Comparison of ENCODE assay signal across 30 cellular contexts in genomic region chr12:126042286-126042685, GRCh38.
"Had no signal": no experiment of that assay in that cellular context is flagged by ENCODE, and none has a peak within 500 bp of the region (broad histone marks: within the 10 kb centered on the region; RNA-seq: fewer than 3 reads in every experiment).

No MANE protein-coding gene starts in this region.

- H3K36me3 ChIP-seq: adrenal gland, ascending aorta, brain microvascular endothelial cell, breast epithelium, cardiac muscle cell had no signal

- H3K4me3 ChIP-seq: adrenal gland, ascending aorta, body of pancreas, breast epithelium, cardiac muscle cell had no signal

- H3K27me3 ChIP-seq: adrenal gland, ascending aorta, body of pancreas, brain microvascular endothelial cell, cardiac muscle cell had no signal

- H3K9me3 ChIP-seq: adrenal gland, ascending aorta, body of pancreas, breast epithelium had no signal

- H3K27ac ChIP-seq: adrenal gland, ascending aorta, body of pancreas, brain microvascular endothelial cell, breast epithelium, cardiac muscle cell had no signal

- DNase-seq: activated effector memory CD4-positive, alpha-beta T cell treated with anti-CD3 and anti-CD28 coated beads, Interleukin-2, amount 50 U/mL, for 16 hours; activated effector memory CD4-positive, alpha-beta T cell treated with Interleukin-2 at 50 U/mL for 16 hours; activated gamma-delta T cell; activated gamma-delta T cell treated with Interleukin-2 at 50 U/mL for 16 hours; activated naive CD4-positive, alpha-beta T cell; activated naive CD4-positive, alpha-beta T cell treated with anti-CD3 and anti-CD28 coated beads for 36 hours; activated naive CD4-positive, alpha-beta T cell treated with anti-CD3 and anti-CD28 coated beads, Interleukin-2, amount 10 ng/mL, durations not matched to agents 7 days and 5 days; activated naive CD4-positive, alpha-beta T cell treated with anti-CD3 and anti-CD28 coated beads, Interleukin-2, amount 50 U/mL, for 16 hours; activated naive CD4-positive, alpha-beta T cell treated with Interleukin-2 at 50 U/mL for 16 hours; activated naive CD8-positive, alpha-beta T cell treated with anti-CD3 and anti-CD28 coated beads for 36 hours; activated naive CD8-positive, alpha-beta T cell treated with anti-CD3 and anti-CD28 coated beads, Interleukin-2, amount 10 ng/mL, durations not matched to agents 7 days and 5 days; activated naive CD8-positive, alpha-beta T cell treated with anti-CD3 and anti-CD28 coated beads, Interleukin-2, amount 50 U/mL, for 24 hours; activated T-cell treated with anti-CD3 and anti-CD28 coated beads, Interleukin-2, amount 50 U/mL, for 1 hour; activated T-cell treated with anti-CD3 and anti-CD28 coated beads, Interleukin-2, amount 50 U/mL, for 24 hours; activated T-cell treated with anti-CD3 and anti-CD28 coated beads, Interleukin-2, amount 50 U/mL, for 4 hours; activated T-cell treated with anti-CD3 and anti-CD28 coated beads, Interleukin-2, amount 50 U/mL, for 48 hours; activated T-cell treated with anti-CD3 and anti-CD28 coated beads, Interleukin-2, amount 50 U/mL, for 72 hours; adrenal gland; amniotic stem cell; amygdala; anterior cingulate cortex; aorta; body of pancreas; brain microvascular endothelial cell; caudate nucleus; central memory CD4-positive, alpha-beta T cell; cerebellar nuclear complex had no signal
